ENCODE assay signal across 19 cellular contexts in genomic region chr22:22912722-22913253, GRCh38. TPM values are rescaled to one million over a fixed set of nuclear protein-coding genes. Genes with fewer than 3 reads are reported as not detected.
A peak's percentile ranks its signal among the peaks of the same experiment; 100 is the strongest.
DNase-seq lines count a peak whose midpoint lies in the region; ATAC-seq and TF ChIP-seq lines count a peak whose summit lies in the region.
"Had no signal": no experiment of that assay in that cellular context is flagged by ENCODE, and none has a peak within 500 bp of the region (broad histone marks: within the 10 kb centered on the region; RNA-seq: fewer than 3 reads in every experiment).

No MANE protein-coding gene starts in this region.

- H3K36me3 Mint-ChIP-seq in chondrocyte (ENCODE audit: low read depth) (no peaks in the 10 kb centered on the region), immature natural killer cell (no peaks in the 10 kb centered on the region)
- H3K36me3 Mint-ChIP-seq: CD8-positive, alpha-beta memory T cell had no signal

- peaks cover 94% of the 10 kb centered on the region for H3K4me1 ChIP-seq in BLaER1
- peaks cover 76% of the 10 kb centered on the region for H3K4me1 ChIP-seq in OCI-LY3 (ENCODE audit: low read length)
- H3K4me1 ChIP-seq: BE2C, Caco-2 had no signal

- intact Hi-C loops in posterior vena cava (cut with DNase I), result no loop called here

- H3K9ac ChIP-seq in BLaER1, result no peak overlapping the region
- no peak overlapping the region for H3K9ac ChIP-seq in OCI-LY3 (ENCODE audit: low read length)

- no peak overlapping the region for H2AFZ ChIP-seq in OCI-LY3 (ENCODE audit: low read depth, low read length)

- H3K4me2 ChIP-seq in BLaER1, result peak overlapping the region; percentile 86
- H3K4me2 ChIP-seq in OCI-LY3 (ENCODE audit: low read length), result no peak overlapping the region

- peak overlapping the region; percentile 84 for H3K27ac ChIP-seq in BLaER1
- peak overlapping the region; percentile 59; the same call in 1 of the 2 replicates for H3K27ac ChIP-seq in OCI-LY3 (ENCODE audit: low read length)
- H3K27ac ChIP-seq: HL-60 had no signal

- H3K9me3 ChIP-seq in BLaER1 (no peaks in the 10 kb centered on the region), OCI-LY3 (ENCODE audit: insufficient read depth, low read length) (no peaks in the 10 kb centered on the region)
- H3K9me3 ChIP-seq: BE2C, Caco-2 had no signal

- H3K36me3 ChIP-seq in BLaER1 (no peaks in the 10 kb centered on the region), OCI-LY3 (replicated peaks; ENCODE audit: low read depth, low read length) (peaks cover 16% of the 10 kb centered on the region)
- H3K36me3 ChIP-seq: BE2C had no signal

- H3K27me3 Mint-ChIP-seq in chondrocyte (ENCODE audit: low read depth), result peaks cover 48% of the 10 kb centered on the region
- H3K27me3 Mint-ChIP-seq in immature natural killer cell (ENCODE audit: low read depth in 3 of 3), result peaks cover 0 to 4% (median 2%) of the 10 kb centered on the region in 3 donors

- peaks cover 73% of the 10 kb centered on the region for H3K79me2 ChIP-seq in OCI-LY3 (ENCODE audit: low read length)

- DNase-seq in chondrocyte (ENCODE audit: low spot score) (peak; percentile 57), posterior vena cava (ENCODE audit: low spot score) (peak; percentile 57), UCSD-AML1 (lab: John Stamatoyannopoulos, UW; ENCODE audit: unreplicated experiment) (no peak), DMS79 (lab: John Stamatoyannopoulos, UW) (no peak), immature natural killer cell (no peak)
- DNase-seq: 8988T; ACHN; BE2C; Caco-2; CD8-positive, alpha-beta memory T cell; DMS53; GDM1; HCEC 1CT; HFFc6 had no signal

- no peaks in the 10 kb centered on the region for H3K4me1 Mint-ChIP-seq in chondrocyte (ENCODE audit: low read depth)
- peaks cover 3 to 9% of the 10 kb centered on the region in 2 donors for H3K4me1 Mint-ChIP-seq in immature natural killer cell
- H3K4me1 Mint-ChIP-seq: CD8-positive, alpha-beta memory T cell had no signal

- H3K4me3 Mint-ChIP-seq in chondrocyte (ENCODE audit: unreplicated experiment) (no peak overlapping the region), immature natural killer cell (no peak overlapping the region)
- H3K4me3 Mint-ChIP-seq: CD8-positive, alpha-beta memory T cell; HFFc6 had no signal

- H3K27me3 ChIP-seq in BLaER1, result no peaks in the 10 kb centered on the region
- no peaks in the 10 kb centered on the region for H3K27me3 ChIP-seq in OCI-LY3 (ENCODE audit: low read depth, low read length)

- TF ChIP-seq CTCF in OCI-LY3 (IDR thresholded peaks at IDR 0.05; ENCODE audit: low read depth, low read length), result no peak
- no peak for TF ChIP-seq CTCF in chondrocyte (IDR thresholded peaks at IDR 0.05)

- H3K27ac Mint-ChIP-seq in chondrocyte (ENCODE audit: unreplicated experiment) (no peak overlapping the region), immature natural killer cell (peak overlapping the region in 1 of 6 donors; percentile 49)
- H3K27ac Mint-ChIP-seq: CD8-positive, alpha-beta memory T cell; HFFc6 had no signal

- no peaks in the 10 kb centered on the region for H3K9me3 Mint-ChIP-seq in chondrocyte (ENCODE audit: low read depth)
- no peaks in the 10 kb centered on the region for H3K9me3 Mint-ChIP-seq in immature natural killer cell
- H3K9me3 Mint-ChIP-seq: CD8-positive, alpha-beta memory T cell; HFFc6 had no signal

- ATAC-seq in HG02870 (IDR thresholded peaks at IDR 0.05; ENCODE audit: unreplicated experiment), result no peak

- H3K4me3 ChIP-seq in BLaER1 (no peak overlapping the region), OCI-LY3 (ENCODE audit: low read length) (no peak overlapping the region)

- no peaks in the 10 kb centered on the region; the same call in 1 of the 2 replicates for H4K20me1 ChIP-seq in BLaER1
- H4K20me1 ChIP-seq in OCI-LY3 (ENCODE audit: insufficient read depth, low read length), result no peaks in the 10 kb centered on the region

RNA-seq across cellular contexts. Expression of gene IGLL5, which starts 25.2 kb away (rescaled TPM):
- total RNA-seq in chondrocyte, result not detected in 3 replicates
- total RNA-seq in posterior vena cava, result 1 to 10 TPM in 1 of 2 donors, under 1 TPM in 1; 0.52 to 1.1 TPM
- polyA plus RNA-seq in immature natural killer cell, result under 1 TPM in 2 of 3 donors, not detected in 1; 0.26 to 0.59 TPM
- total RNA-seq: Caco-2; CD8-positive, alpha-beta memory T cell; H4; HFFc6 had no signal
- polyA plus RNA-seq: CD8-positive, alpha-beta memory T cell had no signal

Comparison
In these comparisons a context has a peak if more than half of its experiments do, and no peak if none do; other contexts are left out.
1. DNase-seq: peak in chondrocyte (single experiment) and posterior vena cava (single experiment); none in UCSD-AML1 (single experiment), DMS79 (single experiment) and immature natural killer cell (0 of 3).